ENCODE assay signal across 1 cellular context in genomic region chr6:108921547-108922331, GRCh38.
TF ChIP-seq lines count a peak whose summit lies in the region.

No MANE protein-coding gene starts in this region.

TF ChIP-seq in GM23338, 12 proteins besides CTCF, POLR2A, EP300 and RAD21 (continued from another document):
- TF ChIP-seq ZNF462 (CRISPR knock-in tag; IDR thresholded peaks at IDR 0.05) = no peak
- no peak for TF ChIP-seq CREB1 (CRISPR knock-in tag; IDR thresholded peaks at IDR 0.05; ENCODE audit: low read depth)
- no peak for TF ChIP-seq ETS1 (IDR thresholded peaks at IDR 0.05)
